In genomic region chr4:123416462-123416861, GRCh38 we compare ENCODE assay signal across 17 cellular contexts. TPM values are rescaled to one million over a fixed set of nuclear protein-coding genes. Genes with fewer than 3 reads are reported as not detected.
A peak's percentile ranks its signal among the peaks of the same experiment; 100 is the strongest.
DNase-seq lines count a peak whose midpoint lies in the region; ATAC-seq and TF ChIP-seq lines count a peak whose summit lies in the region.
"Had no signal": no experiment of that assay in that cellular context is flagged by ENCODE, and none has a peak within 500 bp of the region (broad histone marks: within the 10 kb centered on the region; RNA-seq: fewer than 3 reads in every experiment).

No MANE protein-coding gene starts in this region.

- no peaks in the 10 kb centered on the region for H4K20me1 ChIP-seq in IMR-90 (ENCODE audit: insufficient read depth, low read length)

- H2AK9ac ChIP-seq in IMR-90 (replicated peaks; ENCODE audit: low read depth, low read length, poor library complexity) = no peak overlapping the region

- dilution Hi-C loops in IMR-90 (cut with HindIII; ENCODE audit: low sequenced_read_pairs, unreplicated experiment) = no loop called here

- peaks cover 13% of the 10 kb centered on the region for H3K4me1 ChIP-seq in IMR-90 (ENCODE audit: control insufficient read depth, insufficient read depth, low read length)
- peaks cover 37 to 39% of the 10 kb centered on the region in 2 experiments for H3K4me1 ChIP-seq in neutrophil (ENCODE audit: control insufficient read depth in 1 of 2, insufficient read depth in 1 of 2, low read depth in 1 of 2, low read length in 1 of 2)

- H3K23ac ChIP-seq in IMR-90 (ENCODE audit: low read depth, low read length) = no peak overlapping the region

- 90% methylated on average over 3 of the region's 4 CpGs; no CpG with 5 or more reads in 1 of the 2 experiments for WGBS in IMR-90 (ENCODE audit: extremely low coverage in 2 of 2, insufficient read length in 1 of 2), 2 experiments

- H2BK5ac ChIP-seq in IMR-90 (ENCODE audit: low read depth, low read length, poor library complexity, severe bottlenecking) = no peak overlapping the region

- peaks cover 2% of the 10 kb centered on the region for H3K36me3 Mint-ChIP-seq in T-helper 1 cell treated with Interleukin-12 subunit alpha and Interleukin-12 subunit beta and Interleukin-4 antibody, amounts not matched to agents 30 μg/mL and 1 μg/mL, for 36 hours (ENCODE audit: low read depth)
- peaks cover 2% of the 10 kb centered on the region for H3K36me3 Mint-ChIP-seq in activated naive CD8-positive, alpha-beta T cell treated with anti-CD3 and anti-CD28 coated beads, Interleukin-2, amount 50 U/mL, for 24 hours (ENCODE audit: low read depth)
- H3K36me3 Mint-ChIP-seq: CD4-positive, alpha-beta memory T cell; natural killer cell had no signal

- no peaks in the 10 kb centered on the region for H3K27me3 Mint-ChIP-seq in T-helper 1 cell treated with Interleukin-12 subunit alpha and Interleukin-12 subunit beta and Interleukin-4 antibody, amounts not matched to agents 30 μg/mL and 1 μg/mL, for 36 hours (ENCODE audit: low read depth)
- H3K27me3 Mint-ChIP-seq in activated naive CD8-positive, alpha-beta T cell treated with anti-CD3 and anti-CD28 coated beads, Interleukin-2, amount 50 U/mL, for 24 hours = no peaks in the 10 kb centered on the region

- no TSS peak for BruUV-seq in IMR-90 (replicated peaks; lab: Mats Ljungman, UMichigan)

- H4K91ac ChIP-seq in IMR-90 (ENCODE audit: insufficient read depth, low read depth, low read length) = peak overlapping the region; percentile 26

- no peaks in the 10 kb centered on the region for H3K79me1 ChIP-seq in IMR-90 (ENCODE audit: low read depth in 1 of 2, low read length in 2 of 2)

- no peak for TF ChIP-seq RAD21 in IMR-90 (IDR thresholded peaks at IDR 0.05; ENCODE audit: low read length)

- H3K4me1 Mint-ChIP-seq in T-helper 1 cell treated with Interleukin-12 subunit alpha and Interleukin-12 subunit beta and Interleukin-4 antibody, amounts not matched to agents 30 μg/mL and 1 μg/mL, for 36 hours (ENCODE audit: low read depth) = peaks cover 71% of the 10 kb centered on the region
- H3K4me1 Mint-ChIP-seq in activated naive CD8-positive, alpha-beta T cell treated with anti-CD3 and anti-CD28 coated beads, Interleukin-2, amount 50 U/mL, for 24 hours = peaks cover 88% of the 10 kb centered on the region

- TF ChIP-seq POLR2A in IMR-90 (IDR thresholded peaks at IDR 0.05; ENCODE audit: low read depth, low read length) = no peak

- ATAC-seq in IMR-90 (ENCODE audit: low read depth) = no peak
- peak; percentile 53 for ATAC-seq in activated naive CD8-positive, alpha-beta T cell treated with anti-CD3 and anti-CD28 coated beads, Interleukin-2, amount 50 U/mL, for 24 hours
- ATAC-seq in GM18907 (IDR thresholded peaks at IDR 0.05; ENCODE audit: unreplicated experiment) = no peak

- DNase-seq in T-helper 1 cell = no peak
- DNase-seq in IMR-90 = no peak
- no peak for DNase-seq in activated naive CD8-positive, alpha-beta T cell treated with anti-CD3 and anti-CD28 coated beads, Interleukin-2, amount 50 U/mL, for 24 hours
- no peak for DNase-seq in NCI-H526 treated with DMSO at 0.1 percent for 48 hours (lab: John Stamatoyannopoulos, UW)
- DNase-seq in NCI-H146 treated with DMSO at 0.1 percent for 48 hours (lab: John Stamatoyannopoulos, UW; ENCODE audit: unreplicated experiment) = no peak
- DNase-seq: activated B cell treated with CpG ODN at 0.5 μM for 24 hours, anterior cingulate cortex, natural killer cell, NCI-H2029 treated with DMSO at 0.1 percent for 48 hours, NCI-H69 had no signal

- no peak overlapping the region for H3K4me2 ChIP-seq in IMR-90 (ENCODE audit: low read depth, low read length)

- POLR2A ChIA-PET in IMR-90 (lab: Charles Lee; ENCODE audit: unreplicated experiment) = no interaction called here

- intact Hi-C loops in IMR-90 (cut with micrococcal nuclease) = no loop called here

- H4K5ac ChIP-seq in IMR-90 (ENCODE audit: low read depth, low read length) = peak overlapping the region; percentile 73

- no peak for TF ChIP-seq CTCF in IMR-90 (conservative IDR thresholded peaks at IDR 0.05; ENCODE audit: low read depth, low read length)
- TF ChIP-seq CTCF in neutrophil (IDR thresholded peaks at IDR 0.05) = no peak

- H3K4me3 Mint-ChIP-seq in T-helper 1 cell treated with Interleukin-12 subunit alpha and Interleukin-12 subunit beta and Interleukin-4 antibody, amounts not matched to agents 30 μg/mL and 1 μg/mL, for 36 hours = peak overlapping the region; percentile 28
- H3K4me3 Mint-ChIP-seq in activated naive CD8-positive, alpha-beta T cell treated with anti-CD3 and anti-CD28 coated beads, Interleukin-2, amount 50 U/mL, for 24 hours = peak overlapping the region; percentile 9
- H3K4me3 Mint-ChIP-seq: activated B cell treated with CpG ODN at 0.5 μM for 24 hours, natural killer cell had no signal

- H3K9me3 ChIP-seq in IMR-90 (ENCODE audit: control insufficient read depth, insufficient read depth, low read length) (no peaks in the 10 kb centered on the region), neutrophil (no peaks in the 10 kb centered on the region)

- H3K18ac ChIP-seq in IMR-90 (ENCODE audit: low read depth, low read length) = peak overlapping the region; percentile 71

- H4K8ac ChIP-seq in IMR-90 (ENCODE audit: low read depth in 2 of 2, low read length in 2 of 2) = peak overlapping the region in 1 of 2 experiments; percentile 36; a peak in 2 of 4 replicates

- peak overlapping the region; percentile 75; the same call in 1 of the 3 replicates for H2BK15ac ChIP-seq in IMR-90 (ENCODE audit: low read depth, low read length)

- peak overlapping the region; percentile 53 for H3K14ac ChIP-seq in IMR-90 (replicated peaks; ENCODE audit: low read depth, low read length)

- H3K9me3 Mint-ChIP-seq in T-helper 1 cell treated with Interleukin-12 subunit alpha and Interleukin-12 subunit beta and Interleukin-4 antibody, amounts not matched to agents 30 μg/mL and 1 μg/mL, for 36 hours = no peaks in the 10 kb centered on the region
- peaks cover 3% of the 10 kb centered on the region for H3K9me3 Mint-ChIP-seq in activated naive CD8-positive, alpha-beta T cell treated with anti-CD3 and anti-CD28 coated beads, Interleukin-2, amount 50 U/mL, for 24 hours
- H3K9me3 Mint-ChIP-seq: activated B cell treated with CpG ODN at 0.5 μM for 24 hours; CD4-positive, alpha-beta memory T cell; natural killer cell had no signal

- in situ Hi-C loops in IMR-90 (cut with MboI; ENCODE audit: low sequenced_read_pairs) = no loop called here

- H3K9ac ChIP-seq in IMR-90 (ENCODE audit: low read depth, low read length) = no peak overlapping the region

- H3K4ac ChIP-seq in IMR-90 (ENCODE audit: low read depth, low read length) = no peak overlapping the region

- no peak overlapping the region for H3K27ac ChIP-seq in IMR-90 (ENCODE audit: insufficient read depth, low read length)
- peak overlapping the region; percentile 54 for H3K27ac ChIP-seq in neutrophil
- H3K27ac ChIP-seq: 22Rv1, epithelial cell of prostate had no signal

- H3K9me1 ChIP-seq in IMR-90 (ENCODE audit: insufficient read depth, low read length) = no peaks in the 10 kb centered on the region

- no peak overlapping the region for H3K4me3 ChIP-seq in IMR-90 (ENCODE audit: insufficient read depth, low read depth, low read length)
- peak overlapping the region in 1 of 2 experiments; percentile 6 for H3K4me3 ChIP-seq in neutrophil (ENCODE audit: low read depth in 1 of 2, low read length in 1 of 2)
- H3K4me3 ChIP-seq: lung had no signal

- H2AK5ac ChIP-seq in IMR-90 (ENCODE audit: low read depth, low read length) = peak overlapping the region; percentile 18

- H3K27ac Mint-ChIP-seq in T-helper 1 cell treated with Interleukin-12 subunit alpha and Interleukin-12 subunit beta and Interleukin-4 antibody, amounts not matched to agents 30 μg/mL and 1 μg/mL, for 36 hours = peak overlapping the region; percentile 62
- peak overlapping the region; percentile 93 for H3K27ac Mint-ChIP-seq in activated naive CD8-positive, alpha-beta T cell treated with anti-CD3 and anti-CD28 coated beads, Interleukin-2, amount 50 U/mL, for 24 hours
- H3K27ac Mint-ChIP-seq: activated B cell treated with CpG ODN at 0.5 μM for 24 hours, natural killer cell had no signal

- no peak overlapping the region for H2AFZ ChIP-seq in IMR-90 (replicated peaks; ENCODE audit: low read length, poor library complexity)

- H3K27me3 ChIP-seq in IMR-90 (ENCODE audit: control insufficient read depth, insufficient read depth, low read length) (no peaks in the 10 kb centered on the region), neutrophil (no peaks in the 10 kb centered on the region)

- H3K36me3 ChIP-seq in IMR-90 (ENCODE audit: control insufficient read depth, insufficient read depth, low read length) (no peaks in the 10 kb centered on the region), neutrophil (no peaks in the 10 kb centered on the region)

- H2BK20ac ChIP-seq in IMR-90 (ENCODE audit: low read depth, low read length) = peak overlapping the region; percentile 30

- no peak overlapping the region for H3K56ac ChIP-seq in IMR-90 (ENCODE audit: extremely low read depth, insufficient read depth, low read length)

- H2BK120ac ChIP-seq in IMR-90 (ENCODE audit: low read depth, low read length) = peak overlapping the region; percentile 61

- CTCF ChIA-PET in IMR-90 (lab: Yijun Ruan, JAX) = no interaction called here

TF ChIP-seq in IMR-90, 13 proteins besides CTCF, POLR2A, EP300 and RAD21:
- no peak for TF ChIP-seq CHD1 (IDR thresholded peaks at IDR 0.05; ENCODE audit: low read depth, low read length)
- no peak for TF ChIP-seq RFX5 (IDR thresholded peaks at IDR 0.05; ENCODE audit: low read depth, low read length)
- no peak for TF ChIP-seq SMC3 (IDR thresholded peaks at IDR 0.05; ENCODE audit: low read depth, low read length)
- TF ChIP-seq MXI1 (IDR thresholded peaks at IDR 0.05; ENCODE audit: borderline replicate concordance, low read depth, low read length) = no peak
- TF ChIP-seq CEBPB (IDR thresholded peaks at IDR 0.05; ENCODE audit: low read depth, low read length) = no peak
- no peak for TF ChIP-seq MAZ (IDR thresholded peaks at IDR 0.05; ENCODE audit: borderline replicate concordance, low read depth, low read length)
- TF ChIP-seq, protein P1, sequence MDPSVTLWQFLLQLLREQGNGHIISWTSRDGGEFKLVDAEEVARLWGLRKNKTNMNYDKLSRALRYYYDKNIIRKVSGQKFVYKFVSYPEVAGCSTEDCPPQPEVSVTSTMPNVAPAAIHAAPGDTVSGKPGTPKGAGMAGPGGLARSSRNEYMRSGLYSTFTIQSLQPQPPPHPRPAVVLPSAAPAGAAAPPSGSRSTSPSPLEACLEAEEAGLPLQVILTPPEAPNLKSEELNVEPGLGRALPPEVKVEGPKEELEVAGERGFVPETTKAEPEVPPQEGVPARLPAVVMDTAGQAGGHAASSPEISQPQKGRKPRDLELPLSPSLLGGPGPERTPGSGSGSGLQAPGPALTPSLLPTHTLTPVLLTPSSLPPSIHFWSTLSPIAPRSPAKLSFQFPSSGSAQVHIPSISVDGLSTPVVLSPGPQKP (IDR thresholded peaks at IDR 0.05; ENCODE audit: borderline replicate concordance, low read depth, low read length) = no peak
TF ChIP-seq in IMR-90: peak in this region for 0.

RNA-seq across cellular contexts. Expression of gene SPRY1, which starts 19.9 kb away (rescaled TPM):
- 1.4 and 1.9 TPM in 2 replicates for total RNA-seq in IMR-90 (2012; rRNA removed)
- 2.2 and 2.6 TPM in 2 replicates for polyA plus RNA-seq in IMR-90 (2012; rRNA removed)
- 2.7 and 2.9 TPM in 2 replicates for polyA plus RNA-seq in IMR-90 (2012; cell fraction: cytosol; rRNA removed)
- 1.8 and 3.7 TPM in 2 replicates for polyA plus RNA-seq in IMR-90 (2012; cell fraction: nucleus; rRNA removed; ENCODE audit: low replicate concordance)
